In the genomic region with DNA sequence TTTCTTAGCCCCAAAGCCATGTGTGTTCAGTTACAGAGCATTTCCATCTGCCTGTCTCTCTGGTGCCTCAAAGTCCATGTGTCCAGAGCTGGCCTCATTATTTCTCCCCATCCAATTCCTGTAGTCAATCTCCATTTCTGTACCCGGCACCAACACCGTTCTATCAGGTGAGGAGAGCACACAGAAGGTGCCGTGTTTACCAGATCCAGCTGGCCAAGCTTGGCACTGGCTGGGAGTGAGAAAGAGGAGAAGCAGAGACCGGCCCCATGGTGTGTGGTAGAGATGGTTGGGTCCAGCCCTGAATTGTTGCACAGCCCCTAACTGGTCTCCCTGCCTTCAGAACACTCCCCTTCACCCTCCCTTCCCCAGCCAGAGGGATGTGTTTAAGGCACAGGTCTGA, we compare ENCODE assay signal across 18 cellular contexts. TPM values are rescaled to one million over a fixed set of nuclear protein-coding genes. Genes with fewer than 3 reads are reported as not detected.
DNase-seq lines count a peak whose midpoint lies in the region; ATAC-seq and TF ChIP-seq lines count a peak whose summit lies in the region.
"Had no signal": no experiment of that assay in that cellular context is flagged by ENCODE, and none has a peak within 500 bp of the region (broad histone marks: within the 10 kb centered on the region; RNA-seq: fewer than 3 reads in every experiment).

No MANE protein-coding gene starts in this region.

- H3K4me2 ChIP-seq in hepatocyte, result no peak overlapping the region

- 92% methylated on average over 4 of the region's 4 CpGs for WGBS in hepatocyte (ENCODE audit: low lambda C conversion rate, missing lambda C conversion rate)
- 96% methylated on average over 4 of the region's 4 CpGs for WGBS in thymus

- no peak for TF ChIP-seq CTCF in hepatocyte (IDR thresholded peaks at IDR 0.05; ENCODE audit: poor library complexity)

- H3K4me1 ChIP-seq in hepatocyte (ENCODE audit: insufficient read depth), result peaks cover 13% of the 10 kb centered on the region
- peaks cover 35% of the 10 kb centered on the region for H3K4me1 ChIP-seq in thymus (ENCODE audit: control insufficient read depth, insufficient read depth, low read length)

- H3K4me3 ChIP-seq in hepatocyte (no peak overlapping the region), thymus (ENCODE audit: low read length) (no peak overlapping the region)
- H3K4me3 ChIP-seq: testis had no signal

- H4K20me1 ChIP-seq in hepatocyte (ENCODE audit: insufficient read depth, poor library complexity, severe bottlenecking), result no peaks in the 10 kb centered on the region

- H3K27me3 Mint-ChIP-seq in T-helper 17 cell, result peaks cover 22% of the 10 kb centered on the region

- no peaks in the 10 kb centered on the region for H3K9me3 Mint-ChIP-seq in activated naive CD4-positive, alpha-beta T cell treated with anti-CD3 and anti-CD28 coated beads, Interleukin-2, amount 50 U/mL, for 72 hours
- H3K9me3 Mint-ChIP-seq: effector memory CD8-positive, alpha-beta T cell had no signal

- H3K79me2 ChIP-seq in hepatocyte, result no peaks in the 10 kb centered on the region

- H3K9me2 ChIP-seq in hepatocyte (replicated peaks; ENCODE audit: insufficient read depth), result no peaks in the 10 kb centered on the region

- peak overlapping the region; percentile 65 for H3K4me3 Mint-ChIP-seq in T-helper 17 cell

- H3K36me3 ChIP-seq in hepatocyte (replicated peaks; ENCODE audit: insufficient read depth, low read depth), result no peaks in the 10 kb centered on the region
- H3K36me3 ChIP-seq in thymus (ENCODE audit: control insufficient read depth, insufficient read depth), result no peaks in the 10 kb centered on the region

- H3K4me1 Mint-ChIP-seq in T-helper 17 cell, result peaks cover 33% of the 10 kb centered on the region

- DNase-seq in activated naive CD4-positive, alpha-beta T cell treated with anti-CD3 and anti-CD28 coated beads, Interleukin-2, amount 50 U/mL, for 72 hours (ENCODE audit: low spot score in 2 of 2), result no peak
- DNase-seq in activated naive CD4-positive, alpha-beta T cell treated with Interleukin-2 at 50 U/mL for 16 hours, result no peak
- DNase-seq in T-helper 17 cell, result no peak
- no peak for DNase-seq in hepatocyte (ENCODE audit: low spot score)
- no peak for DNase-seq in GM19238 (ENCODE audit: insufficient read length, low spot score)
- DNase-seq in kidney glomerular epithelial cell (lab: John Stamatoyannopoulos, UW), result no peak
- DNase-seq: activated CD4-positive, alpha-beta T cell treated with anti-CD3 and anti-CD28 coated beads for 1 hour; amniotic stem cell; Caco-2; effector memory CD8-positive, alpha-beta T cell; MV-4-11; NCI-H2081 treated with DMSO at 0.1 percent for 48 hours; NCI-H526 treated with DMSO at 0.1 percent for 48 hours; stimulated activated CD4-positive, alpha-beta T cell treated with anti-CD3 and anti-CD28 coated beads, Interleukin-4, amount 100 ng/mL, for 4 hours; T1000 had no signal

- H3K9me3 ChIP-seq in T-helper 17 cell (ENCODE audit: control insufficient read depth, low read length, poor library complexity, severe bottlenecking), result no peaks in the 10 kb centered on the region
- no peaks in the 10 kb centered on the region for H3K9me3 ChIP-seq in hepatocyte (ENCODE audit: low read depth)
- no peaks in the 10 kb centered on the region for H3K9me3 ChIP-seq in thymus (ENCODE audit: control insufficient read depth)
- H3K9me3 ChIP-seq: Caco-2, testis had no signal

- H3K27ac ChIP-seq in hepatocyte (peak overlapping the region; percentile 80), thymus (ENCODE audit: low read depth) (peak overlapping the region; percentile 8)
- H3K27ac ChIP-seq: testis had no signal

- no peaks in the 10 kb centered on the region for H3K36me3 Mint-ChIP-seq in activated naive CD4-positive, alpha-beta T cell treated with anti-CD3 and anti-CD28 coated beads, Interleukin-2, amount 50 U/mL, for 72 hours
- peaks cover 7% of the 10 kb centered on the region for H3K36me3 Mint-ChIP-seq in T-helper 17 cell (ENCODE audit: low read depth)

- peak overlapping the region; percentile 23 to 76 for H3K27ac Mint-ChIP-seq in activated naive CD4-positive, alpha-beta T cell treated with anti-CD3 and anti-CD28 coated beads, Interleukin-2, amount 50 U/mL, for 72 hours
- peak overlapping the region; percentile 8 for H3K27ac Mint-ChIP-seq in T-helper 17 cell

- H2AFZ ChIP-seq in hepatocyte, result no peak overlapping the region

- no peaks in the 10 kb centered on the region for H3K27me3 ChIP-seq in hepatocyte
- H3K27me3 ChIP-seq in thymus (ENCODE audit: control insufficient read depth, insufficient read depth), result no peaks in the 10 kb centered on the region
- H3K27me3 ChIP-seq: testis had no signal

- ATAC-seq in activated naive CD4-positive, alpha-beta T cell treated with anti-CD3 and anti-CD28 coated beads, Interleukin-2, amount 50 U/mL, for 72 hours, result no peak
- ATAC-seq in T-helper 17 cell (no peak), HG03039 (IDR thresholded peaks at IDR 0.05; ENCODE audit: unreplicated experiment) (no peak)

RNA-seq across cellular contexts. Expression of a gene that starts 7.5 kb away (rescaled TPM):
- total RNA-seq in activated naive CD4-positive, alpha-beta T cell treated with anti-CD3 and anti-CD28 coated beads, Interleukin-2, amount 50 U/mL, for 72 hours, result 10 to 100 TPM; 66.1 to 80.4 TPM
- total RNA-seq in T-helper 17 cell (10 to 100 TPM; 64.9 to 67.4 TPM), hepatocyte (27.1 and 47.2 TPM in 2 replicates)
- polyA plus RNA-seq in hepatocyte (23.8 and 25.8 TPM in 2 replicates), thymus (55.7 TPM)
